Comparison of ENCODE assay signal across 21 cellular contexts in the genomic region with DNA sequence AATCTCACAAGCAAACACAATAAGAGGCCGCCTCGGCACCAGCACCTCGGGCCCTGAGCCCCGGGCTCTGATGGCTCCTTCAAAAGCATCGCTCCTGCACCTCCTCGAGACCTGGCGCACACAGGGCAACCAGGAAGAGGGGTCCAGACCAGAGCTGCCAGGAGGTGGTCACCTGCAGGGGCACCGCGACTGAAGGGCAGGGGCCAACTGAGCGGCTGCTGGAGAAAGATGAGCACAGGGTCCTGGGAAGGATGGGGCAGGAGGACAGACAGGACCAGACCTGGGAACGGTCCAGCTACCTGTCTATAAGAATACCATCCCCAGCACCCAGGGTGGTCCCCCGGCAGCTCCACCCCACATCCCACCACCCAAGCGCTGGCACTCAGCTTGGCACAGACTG.
"Had no signal": no experiment of that assay in that cellular context is flagged by ENCODE, and none has a peak within 500 bp of the region (broad histone marks: within the 10 kb centered on the region; RNA-seq: fewer than 3 reads in every experiment).

No MANE protein-coding gene starts in this region.

- H3K27ac ChIP-seq: colonic mucosa, foreskin keratinocyte, hepatocyte, left ventricle myocardium inferior, neutrophil, sigmoid colon, skin epidermis, suprapubic skin, thyroid gland, vagina had no signal

- FAIRE-seq: endothelial cell of umbilical vein had no signal

- H3K9me3 ChIP-seq: colonic mucosa, left ventricle myocardium inferior, neutrophil, sigmoid colon, suprapubic skin, thyroid gland, vagina had no signal

- H3K4me2 ChIP-seq: hepatocyte had no signal

- H3K4me3 ChIP-seq: colonic mucosa, hepatocyte, left ventricle myocardium inferior, sigmoid colon, skin epidermis, suprapubic skin, thyroid gland, vagina had no signal

- H3K4me1 ChIP-seq: colonic mucosa, foreskin keratinocyte, suprapubic skin, thyroid gland, vagina had no signal

- H3K27me3 ChIP-seq: colonic mucosa, foreskin keratinocyte, hepatocyte, neutrophil, sigmoid colon, suprapubic skin, thyroid gland, vagina had no signal

- H3K36me3 ChIP-seq: colonic mucosa had no signal

- DNase-seq: cerebellar nuclear complex; colonic mucosa; dermis blood vessel endothelial cell; erythroblast; foreskin keratinocyte; head of caudate nucleus; kidney glomerular epithelial cell; left ventricle myocardium inferior; mammary epithelial cell; naive thymus-derived CD8-positive, alpha-beta T cell; sigmoid colon; stimulated activated CD4-positive, alpha-beta T cell treated with anti-CD3 and anti-CD28 coated beads, Interleukin-12 subunit alpha, Interleukin-12 subunit beta, amount 100 ng/mL, for 4 hours; stimulated activated CD4-positive, alpha-beta T cell treated with anti-CD3 and anti-CD28 coated beads, Interleukin-2, amount 100 ng/mL, for 48 hours; stimulated activated naive CD8-positive, alpha-beta T cell treated with anti-CD3 and anti-CD28 coated beads, Interleukin-15, Interleukin-2, amounts not matched to agents 100 U/mL and 50 U/mL, for 24 hours; thyroid gland had no signal

- ATAC-seq: foreskin keratinocyte; naive thymus-derived CD8-positive, alpha-beta T cell; stimulated activated naive CD8-positive, alpha-beta T cell treated with anti-CD3 and anti-CD28 coated beads, Interleukin-15, Interleukin-2, amounts not matched to agents 100 U/mL and 50 U/mL, for 24 hours had no signal
